In the genomic region with DNA sequence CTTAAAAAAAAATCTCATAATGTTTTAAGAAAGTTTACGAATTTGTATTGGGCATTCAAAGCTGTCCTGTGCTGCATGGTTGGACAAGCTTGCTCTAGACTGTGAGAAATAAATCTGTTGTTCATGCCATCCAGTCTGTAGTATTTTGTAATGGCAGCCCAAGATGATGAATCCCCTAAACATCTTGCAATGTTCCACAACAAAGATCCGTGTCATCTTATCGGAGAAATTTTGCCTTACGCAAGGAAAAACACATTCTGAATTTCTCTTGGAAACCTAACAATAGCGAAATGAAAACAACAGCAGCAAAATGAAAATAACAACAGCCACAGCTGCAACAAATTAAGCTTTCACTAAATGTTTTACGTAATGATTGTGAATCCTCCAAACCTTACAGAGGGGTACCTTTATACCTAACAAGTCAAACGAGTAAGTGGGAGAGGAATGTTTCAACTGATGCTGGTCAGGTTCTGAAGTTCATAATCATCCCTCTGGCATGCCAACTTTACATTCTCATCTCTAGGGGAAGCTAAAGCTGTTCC, we compare ENCODE assay signal across 24 cellular contexts.
"Had no signal": no experiment of that assay in that cellular context is flagged by ENCODE, and none has a peak within 500 bp of the region (broad histone marks: within the 10 kb centered on the region; RNA-seq: fewer than 3 reads in every experiment).

No MANE protein-coding gene starts in this region.

- H3K4me1 ChIP-seq: body of pancreas, sigmoid colon, thyroid gland, uterus had no signal

- H3K27me3 ChIP-seq: body of pancreas, sigmoid colon, thyroid gland, uterus had no signal

- H3K9me3 Mint-ChIP-seq: activated naive CD4-positive, alpha-beta T cell treated with anti-CD3 and anti-CD28 coated beads, Interleukin-2, amount 50 U/mL, for 24 hours; activated T-helper 2 cell treated with anti-CD3 and anti-CD28 coated beads, Interferon-gamma antibody, Interleukin-2, Interleukin-4, amounts not matched to agents 10 μg/mL and 5 μg/mL and 100 μg/mL, durations not matched to agents 14 hours and 24 hours and 36 hours; dendritic cell treated with granulocyte-macrophage colony-stimulating factor and Interleukin-4, amounts not matched to agents 40 ng/mL and 50 ng/mL, for 4 days; natural killer cell; stimulated activated naive B cell treated with anti-CD40 and anti-IgM and Interleukin-4, amounts not matched to agents 10 μg/mL and 1 μg/mL and 100 μg/mL, for 72 hours; T-cell had no signal

- H3K27ac ChIP-seq: body of pancreas, epithelial cell of prostate, sigmoid colon, thyroid gland, uterus, VCaP had no signal

- H3K4me3 ChIP-seq: body of pancreas, sigmoid colon, thyroid gland, uterus had no signal

- H3K4me3 Mint-ChIP-seq: activated naive CD4-positive, alpha-beta T cell treated with anti-CD3 and anti-CD28 coated beads, Interleukin-2, amount 50 U/mL, for 24 hours; dendritic cell treated with granulocyte-macrophage colony-stimulating factor and Interleukin-4, amounts not matched to agents 40 ng/mL and 50 ng/mL, for 4 days; natural killer cell; stimulated activated naive B cell treated with anti-CD40 and anti-IgM and Interleukin-4, amounts not matched to agents 10 μg/mL and 1 μg/mL and 100 μg/mL, for 72 hours; T-cell had no signal

- ATAC-seq: body of pancreas; natural killer cell; stimulated activated naive B cell treated with anti-CD40 and anti-IgM and Interleukin-4, amounts not matched to agents 10 μg/mL and 1 μg/mL and 100 μg/mL, for 72 hours; T-cell had no signal

- DNase-seq: activated CD4-positive, alpha-beta T cell treated with anti-CD3 and anti-CD28 coated beads for 1 hour; activated CD4-positive, alpha-beta T cell treated with anti-CD3 and anti-CD28 coated beads, Interleukin-2, amount 50 U/mL, for 4 hours; activated T-cell treated with anti-CD3 and anti-CD28 coated beads, Interleukin-2, amount 50 U/mL, for 1 hour; amniotic stem cell; body of pancreas; effector memory CD4-positive, alpha-beta T cell; kidney glomerular epithelial cell; mesenchymal stem cell; natural killer cell; nucleus accumbens; sigmoid colon; SK-N-SH; stimulated activated CD4-positive, alpha-beta T cell treated with anti-CD3 and anti-CD28 coated beads, Interleukin-12 subunit alpha, Interleukin-12 subunit beta, amount 100 ng/mL, for 4 hours; stimulated activated CD4-positive, alpha-beta T cell treated with anti-CD3 and anti-CD28 coated beads, Interleukin-2, amount 100 ng/mL, for 24 hours; stimulated activated naive B cell treated with anti-CD40 and anti-IgM and Interleukin-4, amounts not matched to agents 10 μg/mL and 1 μg/mL and 100 μg/mL, for 72 hours; T-cell; T-helper 9 cell; thyroid gland; uterus had no signal

- H3K4me1 Mint-ChIP-seq: activated naive CD4-positive, alpha-beta T cell treated with anti-CD3 and anti-CD28 coated beads, Interleukin-2, amount 50 U/mL, for 24 hours; stimulated activated naive B cell treated with anti-CD40 and anti-IgM and Interleukin-4, amounts not matched to agents 10 μg/mL and 1 μg/mL and 100 μg/mL, for 72 hours; T-cell had no signal

- H3K27ac Mint-ChIP-seq: activated naive CD4-positive, alpha-beta T cell treated with anti-CD3 and anti-CD28 coated beads, Interleukin-2, amount 50 U/mL, for 24 hours; activated T-helper 2 cell treated with anti-CD3 and anti-CD28 coated beads, Interferon-gamma antibody, Interleukin-2, Interleukin-4, amounts not matched to agents 10 μg/mL and 5 μg/mL and 100 μg/mL, durations not matched to agents 14 hours and 24 hours and 36 hours; dendritic cell treated with granulocyte-macrophage colony-stimulating factor and Interleukin-4, amounts not matched to agents 40 ng/mL and 50 ng/mL, for 4 days; stimulated activated naive B cell treated with anti-CD40 and anti-IgM and Interleukin-4, amounts not matched to agents 10 μg/mL and 1 μg/mL and 100 μg/mL, for 72 hours; T-cell had no signal

- H3K27me3 Mint-ChIP-seq: activated naive CD4-positive, alpha-beta T cell treated with anti-CD3 and anti-CD28 coated beads, Interleukin-2, amount 50 U/mL, for 24 hours; dendritic cell treated with granulocyte-macrophage colony-stimulating factor and Interleukin-4, amounts not matched to agents 40 ng/mL and 50 ng/mL, for 4 days; stimulated activated naive B cell treated with anti-CD40 and anti-IgM and Interleukin-4, amounts not matched to agents 10 μg/mL and 1 μg/mL and 100 μg/mL, for 72 hours; T-cell had no signal

- H3K9me3 ChIP-seq: body of pancreas, sigmoid colon, SK-N-SH, thyroid gland, uterus had no signal

- H3K4me2 ChIP-seq: SK-N-SH had no signal

- H3K36me3 ChIP-seq: uterus had no signal

- H3K9ac ChIP-seq: SK-N-SH had no signal

- H3K9me2 ChIP-seq: SK-N-SH had no signal
